Comparison of ENCODE assay signal across 1 cellular context in genomic region chr1:70248729-70249128, GRCh38.
TF ChIP-seq lines count a peak whose summit lies in the region.

No MANE protein-coding gene starts in this region.

TF ChIP-seq in GM23338, 12 proteins besides CTCF, POLR2A, EP300 and RAD21 (continued from another document):
- TF ChIP-seq ZNF462 (CRISPR knock-in tag; IDR thresholded peaks at IDR 0.05) (no peak), NANOG (IDR thresholded peaks at IDR 0.05; ENCODE audit: borderline replicate concordance) (no peak), EZH2phosphoT487 (IDR thresholded peaks at IDR 0.05; ENCODE audit: unreplicated experiment) (no peak), CREB1 (CRISPR knock-in tag; IDR thresholded peaks at IDR 0.05; ENCODE audit: low read depth) (no peak), STAT1 (IDR thresholded peaks at IDR 0.05; ENCODE audit: unreplicated experiment) (no peak), EZH2 (IDR thresholded peaks at IDR 0.05; ENCODE audit: low read depth, unreplicated experiment) (no peak), POLR2AphosphoS5 (IDR thresholded peaks at IDR 0.05; ENCODE audit: low read depth) (no peak)
- TF ChIP-seq, protein P1, sequence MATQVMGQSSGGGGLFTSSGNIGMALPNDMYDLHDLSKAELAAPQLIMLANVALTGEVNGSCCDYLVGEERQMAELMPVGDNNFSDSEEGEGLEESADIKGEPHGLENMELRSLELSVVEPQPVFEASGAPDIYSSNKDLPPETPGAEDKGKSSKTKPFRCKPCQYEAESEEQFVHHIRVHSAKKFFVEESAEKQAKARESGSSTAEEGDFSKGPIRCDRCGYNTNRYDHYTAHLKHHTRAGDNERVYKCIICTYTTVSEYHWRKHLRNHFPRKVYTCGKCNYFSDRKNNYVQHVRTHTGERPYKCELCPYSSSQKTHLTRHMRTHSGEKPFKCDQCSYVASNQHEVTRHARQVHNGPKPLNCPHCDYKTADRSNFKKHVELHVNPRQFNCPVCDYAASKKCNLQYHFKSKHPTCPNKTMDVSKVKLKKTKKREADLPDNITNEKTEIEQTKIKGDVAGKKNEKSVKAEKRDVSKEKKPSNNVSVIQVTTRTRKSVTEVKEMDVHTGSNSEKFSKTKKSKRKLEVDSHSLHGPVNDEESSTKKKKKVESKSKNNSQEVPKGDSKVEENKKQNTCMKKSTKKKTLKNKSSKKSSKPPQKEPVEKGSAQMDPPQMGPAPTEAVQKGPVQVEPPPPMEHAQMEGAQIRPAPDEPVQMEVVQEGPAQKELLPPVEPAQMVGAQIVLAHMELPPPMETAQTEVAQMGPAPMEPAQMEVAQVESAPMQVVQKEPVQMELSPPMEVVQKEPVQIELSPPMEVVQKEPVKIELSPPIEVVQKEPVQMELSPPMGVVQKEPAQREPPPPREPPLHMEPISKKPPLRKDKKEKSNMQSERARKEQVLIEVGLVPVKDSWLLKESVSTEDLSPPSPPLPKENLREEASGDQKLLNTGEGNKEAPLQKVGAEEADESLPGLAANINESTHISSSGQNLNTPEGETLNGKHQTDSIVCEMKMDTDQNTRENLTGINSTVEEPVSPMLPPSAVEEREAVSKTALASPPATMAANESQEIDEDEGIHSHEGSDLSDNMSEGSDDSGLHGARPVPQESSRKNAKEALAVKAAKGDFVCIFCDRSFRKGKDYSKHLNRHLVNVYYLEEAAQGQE (IDR thresholded peaks at IDR 0.05; ENCODE audit: unreplicated experiment), result no peak
